Comparison of ENCODE assay signal across 24 cellular contexts in genomic region chr2:56361844-56362243, GRCh38.
DNase-seq lines count a peak whose midpoint lies in the region; ATAC-seq, FAIRE-seq and TF ChIP-seq lines count a peak whose summit lies in the region.
"Had no signal": no experiment of that assay in that cellular context is flagged by ENCODE, and none has a peak within 500 bp of the region (broad histone marks: within the 10 kb centered on the region; RNA-seq: fewer than 3 reads in every experiment).

No MANE protein-coding gene starts in this region.

- no peak for TF ChIP-seq POLR2A in H54 (IDR thresholded peaks at IDR 0.05; ENCODE audit: low read depth, low read length)

- H3K4me1 ChIP-seq in left lung, result no peaks in the 10 kb centered on the region
- H3K4me1 ChIP-seq: A549; BE2C; BLaER1 treated with 17β-estradiol and CSF1 and Interleukin-3, amounts not matched to agents 10 nM and 100 nM had no signal

- no peak overlapping the region for H3K27ac Mint-ChIP-seq in stimulated activated naive CD8-positive, alpha-beta T cell treated with anti-CD3 and anti-CD28 coated beads, Interleukin-15, amount 100 ng/mL, for 72 hours
- H3K27ac Mint-ChIP-seq in stimulated activated memory B cell treated with anti-CD40 and anti-IgM and Interleukin-4, amounts not matched to agents 10 μg/mL and 1 μg/mL and 100 μg/mL, for 72 hours, result no peak overlapping the region
- H3K27ac Mint-ChIP-seq: CD14-positive monocyte; CD4-positive, alpha-beta T cell; CD8-positive, alpha-beta memory T cell; H9 had no signal

- no peak for DNase-seq in stimulated activated naive CD8-positive, alpha-beta T cell treated with anti-CD3 and anti-CD28 coated beads, Interleukin-15, amount 100 ng/mL, for 72 hours
- DNase-seq in stimulated activated naive CD8-positive, alpha-beta T cell treated with anti-CD3 and anti-CD28 coated beads, Interleukin-15, Interleukin-2, amounts not matched to agents 100 U/mL and 50 U/mL, for 24 hours, result no peak
- DNase-seq in left lung, result no peak
- no peak for DNase-seq in H54 (ENCODE audit: insufficient read length, low spot score)
- DNase-seq in LoVo (ENCODE audit: low spot score), result no peak
- DNase-seq: 8988T; ACHN; AML-193; BE2C; CD4-positive, alpha-beta T cell; CD8-positive, alpha-beta memory T cell; DMS53; DMS79 treated with DMSO at 0.1 percent for 48 hours; GM23248; H9 had no signal

- no peak for TF ChIP-seq CTCF in left lung (IDR thresholded peaks at IDR 0.05)

- H3K27me3 ChIP-seq in left lung, result no peaks in the 10 kb centered on the region
- H3K27me3 ChIP-seq: BE2C; BLaER1 treated with 17β-estradiol and CSF1 and Interleukin-3, amounts not matched to agents 10 nM and 100 nM had no signal

- ATAC-seq in stimulated activated naive CD8-positive, alpha-beta T cell treated with anti-CD3 and anti-CD28 coated beads, Interleukin-15, amount 100 ng/mL, for 72 hours, result peak; percentile 37
- ATAC-seq in stimulated activated naive CD8-positive, alpha-beta T cell treated with anti-CD3 and anti-CD28 coated beads, Interleukin-15, Interleukin-2, amounts not matched to agents 100 U/mL and 50 U/mL, for 24 hours, result no peak
- ATAC-seq in left lung, result peak; percentile 93
- ATAC-seq in stimulated activated memory B cell treated with anti-CD40 and anti-IgM and Interleukin-4, amounts not matched to agents 10 μg/mL and 1 μg/mL and 100 μg/mL, for 72 hours, result peak; percentile 22
- no peak for ATAC-seq in HG03135 (IDR thresholded peaks at IDR 0.05; ENCODE audit: unreplicated experiment)
- ATAC-seq: A549, HCT116 had no signal

- H3K27me3 Mint-ChIP-seq in stimulated activated naive CD8-positive, alpha-beta T cell treated with anti-CD3 and anti-CD28 coated beads, Interleukin-15, amount 100 ng/mL, for 72 hours, result no peaks in the 10 kb centered on the region
- no peaks in the 10 kb centered on the region for H3K27me3 Mint-ChIP-seq in stimulated activated memory B cell treated with anti-CD40 and anti-IgM and Interleukin-4, amounts not matched to agents 10 μg/mL and 1 μg/mL and 100 μg/mL, for 72 hours
- H3K27me3 Mint-ChIP-seq: CD4-positive, alpha-beta T cell; CD8-positive, alpha-beta memory T cell had no signal

- intact Hi-C loops in left lung (cut with DNase I), result no loop called here

- no peak overlapping the region for H3K27ac ChIP-seq in left lung
- H3K27ac ChIP-seq: A549; BLaER1 treated with 17β-estradiol and CSF1 and Interleukin-3, amounts not matched to agents 10 nM and 100 nM; GM23248 had no signal

- peaks cover 10 to 19% of the 10 kb centered on the region in 2 donors for H3K9me3 Mint-ChIP-seq in stimulated activated naive CD8-positive, alpha-beta T cell treated with anti-CD3 and anti-CD28 coated beads, Interleukin-15, amount 100 ng/mL, for 72 hours
- peaks cover 8% of the 10 kb centered on the region for H3K9me3 Mint-ChIP-seq in stimulated activated memory B cell treated with anti-CD40 and anti-IgM and Interleukin-4, amounts not matched to agents 10 μg/mL and 1 μg/mL and 100 μg/mL, for 72 hours
- H3K9me3 Mint-ChIP-seq: H9 had no signal

- no peak for FAIRE-seq in H54 (lab: Jason Lieb, UNC)
- FAIRE-seq: A549, G401.6, GM12892, H1 had no signal

- no peak overlapping the region for H3K4me3 ChIP-seq in left lung
- H3K4me3 ChIP-seq: A549; BLaER1 treated with 17β-estradiol and CSF1 and Interleukin-3, amounts not matched to agents 10 nM and 100 nM; GM23248 had no signal

- H3K36me3 Mint-ChIP-seq in stimulated activated memory B cell treated with anti-CD40 and anti-IgM and Interleukin-4, amounts not matched to agents 10 μg/mL and 1 μg/mL and 100 μg/mL, for 72 hours, result no peaks in the 10 kb centered on the region
- H3K36me3 Mint-ChIP-seq: CD14-positive monocyte; CD8-positive, alpha-beta memory T cell had no signal

- H3K36me3 ChIP-seq in left lung, result no peaks in the 10 kb centered on the region
- H3K36me3 ChIP-seq: BE2C; BLaER1 treated with 17β-estradiol and CSF1 and Interleukin-3, amounts not matched to agents 10 nM and 100 nM had no signal

- no peak overlapping the region for H3K4me3 Mint-ChIP-seq in stimulated activated naive CD8-positive, alpha-beta T cell treated with anti-CD3 and anti-CD28 coated beads, Interleukin-15, amount 100 ng/mL, for 72 hours
- H3K4me3 Mint-ChIP-seq in stimulated activated memory B cell treated with anti-CD40 and anti-IgM and Interleukin-4, amounts not matched to agents 10 μg/mL and 1 μg/mL and 100 μg/mL, for 72 hours, result no peak overlapping the region
- H3K4me3 Mint-ChIP-seq: CD14-positive monocyte; CD4-positive, alpha-beta T cell; CD8-positive, alpha-beta memory T cell; H9 had no signal

- H3K9me3 ChIP-seq in left lung, result peaks cover 0 to 2% of the 10 kb centered on the region in 2 donors
- H3K9me3 ChIP-seq: A549; BE2C; BLaER1 treated with 17β-estradiol and CSF1 and Interleukin-3, amounts not matched to agents 10 nM and 100 nM had no signal

- no peaks in the 10 kb centered on the region for H3K4me1 Mint-ChIP-seq in stimulated activated naive CD8-positive, alpha-beta T cell treated with anti-CD3 and anti-CD28 coated beads, Interleukin-15, amount 100 ng/mL, for 72 hours
- H3K4me1 Mint-ChIP-seq in stimulated activated memory B cell treated with anti-CD40 and anti-IgM and Interleukin-4, amounts not matched to agents 10 μg/mL and 1 μg/mL and 100 μg/mL, for 72 hours, result no peaks in the 10 kb centered on the region
- H3K4me1 Mint-ChIP-seq: CD14-positive monocyte; CD8-positive, alpha-beta memory T cell; H9 had no signal

Comparison
In these comparisons a context has a peak if more than half of its experiments do, and no peak if none do; other contexts are left out.
1. ATAC-seq: peak in stimulated activated naive CD8-positive, alpha-beta T cell treated with anti-CD3 and anti-CD28 coated beads, Interleukin-15, amount 100 ng/mL, for 72 hours (single experiment), left lung (single experiment) and stimulated activated memory B cell treated with anti-CD40 and anti-IgM and Interleukin-4, amounts not matched to agents 10 μg/mL and 1 μg/mL and 100 μg/mL, for 72 hours (single experiment); none in stimulated activated naive CD8-positive, alpha-beta T cell treated with anti-CD3 and anti-CD28 coated beads, Interleukin-15, Interleukin-2, amounts not matched to agents 100 U/mL and 50 U/mL, for 24 hours (single experiment) and HG03135 (single experiment).